Comparison of ENCODE assay signal across 9 cellular contexts in genomic region chr14:101561145-101561896, GRCh38. TPM values are rescaled to one million over a fixed set of nuclear protein-coding genes. Genes with fewer than 3 reads are reported as not detected.
DNase-seq lines count a peak whose midpoint lies in the region; ATAC-seq and TF ChIP-seq lines count a peak whose summit lies in the region.
"Had no signal": no experiment of that assay in that cellular context is flagged by ENCODE, and none has a peak within 500 bp of the region (broad histone marks: within the 10 kb centered on the region; RNA-seq: fewer than 3 reads in every experiment).

TSS of gene DIO3 (plus strand) at chr14:101561495.

- H3K4me1 ChIP-seq in fibroblast of lung (ENCODE audit: control insufficient read depth, extremely low read depth, insufficient read depth, low read length): no peaks in the 10 kb centered on the region

- DNase-seq in H7: peak; percentile 99
- DNase-seq in NCI-H2171 (lab: John Stamatoyannopoulos, UW): peak; percentile 59
- peak; percentile 44 to 48 for DNase-seq in fibroblast of lung (ENCODE audit: low read depth in 2 of 2)
- peak; percentile 62 for DNase-seq in progenitor cell of endocrine pancreas (ENCODE audit: low spot score, unreplicated experiment)
- DNase-seq in DMS114 treated with DMSO at 0.1 percent for 48 hours (lab: John Stamatoyannopoulos, UW; ENCODE audit: unreplicated experiment): no peak
- no peak for DNase-seq in occipital lobe (lab: John Stamatoyannopoulos, UW)
- DNase-seq: KBM-7, midbrain had no signal

- H3K27me3 ChIP-seq in H7 (ENCODE audit: control insufficient read depth, insufficient read depth, low read length) (peaks cover 86% of the 10 kb centered on the region), fibroblast of lung (ENCODE audit: control insufficient read depth, insufficient read depth, low read length) (peaks cover 41% of the 10 kb centered on the region)

- H3K79me2 ChIP-seq in fibroblast of lung (ENCODE audit: control insufficient read depth, insufficient read depth, low read length): no peaks in the 10 kb centered on the region

- H3K4me3 Mint-ChIP-seq in progenitor cell of endocrine pancreas (ENCODE audit: low read depth): peak within 1 kb of the TSS; percentile 50

- peaks cover 66% of the 10 kb centered on the region for H3K27me3 Mint-ChIP-seq in progenitor cell of endocrine pancreas

- TF ChIP-seq CTCF in fibroblast of lung (conservative IDR thresholded peaks at IDR 0.05 in 1 of 2, IDR thresholded peaks at IDR 0.05 in 1 of 2; ENCODE audit: low read depth in 1 of 2, low read length in 2 of 2) (no peak), progenitor cell of endocrine pancreas (IDR thresholded peaks at IDR 0.05; ENCODE audit: unreplicated experiment) (no peak)

- H3K36me3 ChIP-seq in H7 (replicated peaks; ENCODE audit: control insufficient read depth, insufficient read depth, low read length) (no peaks in the 10 kb centered on the region), fibroblast of lung (ENCODE audit: control insufficient read depth, insufficient read depth, low read length) (no peaks in the 10 kb centered on the region)

- H4K20me1 ChIP-seq in fibroblast of lung (ENCODE audit: control insufficient read depth, extremely low read depth, insufficient read depth, low read length): no peaks in the 10 kb centered on the region

- ATAC-seq in GM21381 (IDR thresholded peaks at IDR 0.05; ENCODE audit: unreplicated experiment): no peak

- H3K36me3 Mint-ChIP-seq in progenitor cell of endocrine pancreas (ENCODE audit: insufficient read depth): peaks cover 4% of the 10 kb centered on the region

- H3K4me1 Mint-ChIP-seq in progenitor cell of endocrine pancreas (ENCODE audit: low read depth): peaks cover 12% of the 10 kb centered on the region

- no peak within 1 kb of the TSS for H2AFZ ChIP-seq in fibroblast of lung (ENCODE audit: low read length)

- no peaks in the 10 kb centered on the region for H3K9me3 Mint-ChIP-seq in progenitor cell of endocrine pancreas (ENCODE audit: low read depth)

- no peak within 1 kb of the TSS for H3K27ac Mint-ChIP-seq in progenitor cell of endocrine pancreas

- no peak within 1 kb of the TSS for H3K4me2 ChIP-seq in fibroblast of lung (ENCODE audit: extremely low read depth, insufficient read depth, low read length)

- H3K4me3 ChIP-seq in H7 (ENCODE audit: insufficient read depth, low read depth, low read length) (peak within 1 kb of the TSS; percentile 30; the same call in 1 of the 2 replicates), fibroblast of lung (replicated peaks in 1 of 4; ENCODE audit: control extremely low read depth in 1 of 4, insufficient read depth in 1 of 4, low read depth in 3 of 4, low read length in 4 of 4) (no peak within 1 kb of the TSS)

- H3K9me3 ChIP-seq in fibroblast of lung (ENCODE audit: control insufficient read depth, insufficient read depth, low read depth, low read length): no peaks in the 10 kb centered on the region

- H3K27ac ChIP-seq in fibroblast of lung (ENCODE audit: insufficient read depth, low read length): no peak within 1 kb of the TSS

- H3K9ac ChIP-seq in fibroblast of lung (ENCODE audit: insufficient read depth, low read length): no peak within 1 kb of the TSS

RNA-seq across cellular contexts. Expression of gene DIO3, which starts in this region (rescaled TPM):
- total RNA-seq in H7 (2014; rRNA removed; shearing (Covaris generic)): 0.85 and 1.0 TPM in 2 replicates
- 0.17 and 1.0 TPM in 2 replicates for total RNA-seq in fibroblast of lung
- polyA plus RNA-seq in fibroblast of lung: not detected in 2 replicates
- polyA plus RNA-seq in fibroblast of lung (2012): not detected in 2 replicates
- polyA minus RNA-seq in fibroblast of lung (ENCODE audit: low replicate concordance): not detected in 2 replicates
- total RNA-seq in progenitor cell of endocrine pancreas: 3.4 and 4.4 TPM in 2 replicates
- total RNA-seq in occipital lobe: not detected

Comparison
In these comparisons a context has a peak if more than half of its experiments do, and no peak if none do; other contexts are left out.
1. DNase-seq: peak in H7 (single experiment), NCI-H2171 (single experiment), fibroblast of lung (2 of 2) and progenitor cell of endocrine pancreas (single experiment); none in DMS114 treated with DMSO at 0.1 percent for 48 hours (single experiment) and occipital lobe (single experiment).